In genomic region chr2:15791294-15791693, GRCh38 we compare ENCODE assay signal across 4 cellular contexts.
"Had no signal": no experiment of that assay in that cellular context is flagged by ENCODE, and none has a peak within 500 bp of the region (broad histone marks: within the 10 kb centered on the region; RNA-seq: fewer than 3 reads in every experiment).

No MANE protein-coding gene starts in this region.

- H3K27me3 Mint-ChIP-seq: IgD-negative memory B cell had no signal

- H3K4me1 Mint-ChIP-seq: IgD-negative memory B cell had no signal

- H3K27ac Mint-ChIP-seq: IgD-negative memory B cell had no signal

- H3K27ac ChIP-seq: HL-60 had no signal

- DNase-seq: IMR-90 had no signal

- H3K36me3 Mint-ChIP-seq: IgD-negative memory B cell had no signal

- H3K4me3 Mint-ChIP-seq: IgD-negative memory B cell had no signal

- H3K4me3 ChIP-seq: K562 had no signal
